ENCODE assay signal across 11 cellular contexts in genomic region chrX:77668391-77669237, GRCh38.
DNase-seq lines count a peak whose midpoint lies in the region; ATAC-seq and TF ChIP-seq lines count a peak whose summit lies in the region.
"Had no signal": no experiment of that assay in that cellular context is flagged by ENCODE, and none has a peak within 500 bp of the region (broad histone marks: within the 10 kb centered on the region; RNA-seq: fewer than 3 reads in every experiment).

No MANE protein-coding gene starts in this region.

- peaks cover 6% of the 10 kb centered on the region for H3K4me1 Mint-ChIP-seq in activated T-helper 17 cell treated with anti-CD3 and anti-CD28 coated beads, Interleukin-2, amount 50 U/mL, for 72 hours
- H3K4me1 Mint-ChIP-seq: nephron had no signal

- no peak for TF ChIP-seq POLR2A in GM18505 (IDR thresholded peaks at IDR 0.05; ENCODE audit: borderline replicate concordance, extremely low read depth, insufficient read depth, insufficient read length)

- no peak overlapping the region for H3K27ac Mint-ChIP-seq in activated T-helper 17 cell treated with anti-CD3 and anti-CD28 coated beads, Interleukin-2, amount 50 U/mL, for 72 hours
- H3K27ac Mint-ChIP-seq: nephron had no signal

- DNase-seq in AML-193 (lab: John Stamatoyannopoulos, UW) (peak; percentile 55 to 70), HS-5 (ENCODE audit: low read depth) (peak; percentile 23), iris pigment epithelial cell (ENCODE audit: low read depth) (peak; percentile 69), T-helper 9 cell (no peak), GM13976 (ENCODE audit: low spot score) (no peak)
- DNase-seq: activated CD4-positive, alpha-beta T cell treated with anti-CD3 and anti-CD28 coated beads, Interleukin-2, amount 50 U/mL, for 4 hours; NCI-H526 had no signal

- no peak for TF ChIP-seq CTCF in GM13976 (IDR thresholded peaks at IDR 0.05; ENCODE audit: borderline replicate concordance, control extremely low read depth, extremely low read depth, insufficient read depth, missing control alignments)

- H3K36me3 Mint-ChIP-seq in activated T-helper 17 cell treated with anti-CD3 and anti-CD28 coated beads, Interleukin-2, amount 50 U/mL, for 72 hours (ENCODE audit: low read depth): peaks cover 26% of the 10 kb centered on the region

- H3K4me3 Mint-ChIP-seq in activated T-helper 17 cell treated with anti-CD3 and anti-CD28 coated beads, Interleukin-2, amount 50 U/mL, for 72 hours: peak overlapping the region; percentile 20
- H3K4me3 Mint-ChIP-seq: nephron had no signal

- no peaks in the 10 kb centered on the region for H3K9me3 Mint-ChIP-seq in activated T-helper 17 cell treated with anti-CD3 and anti-CD28 coated beads, Interleukin-2, amount 50 U/mL, for 72 hours
- H3K9me3 Mint-ChIP-seq: nephron had no signal

- no peaks in the 10 kb centered on the region for H3K27me3 Mint-ChIP-seq in activated T-helper 17 cell treated with anti-CD3 and anti-CD28 coated beads, Interleukin-2, amount 50 U/mL, for 72 hours

- peak; percentile 66 for ATAC-seq in activated T-helper 17 cell treated with anti-CD3 and anti-CD28 coated beads, Interleukin-2, amount 50 U/mL, for 72 hours (replicated peaks)
- no peak for ATAC-seq in GM18505 (IDR thresholded peaks at IDR 0.05; ENCODE audit: unreplicated experiment)
- ATAC-seq in GM18867 (IDR thresholded peaks at IDR 0.05; ENCODE audit: unreplicated experiment): no peak

- in situ Hi-C loops in GM13976 (cut with MboI; ENCODE audit: low sequenced_read_pairs, unreplicated experiment): no loop called here

Comparison
In these comparisons a context has a peak if more than half of its experiments do, and no peak if none do; other contexts are left out.
1. DNase-seq: peak in AML-193 (2 of 2), HS-5 (single experiment) and iris pigment epithelial cell (single experiment); none in T-helper 9 cell (single experiment) and GM13976 (single experiment).